8 cellular contexts compared by ENCODE assay signal in the genomic region with DNA sequence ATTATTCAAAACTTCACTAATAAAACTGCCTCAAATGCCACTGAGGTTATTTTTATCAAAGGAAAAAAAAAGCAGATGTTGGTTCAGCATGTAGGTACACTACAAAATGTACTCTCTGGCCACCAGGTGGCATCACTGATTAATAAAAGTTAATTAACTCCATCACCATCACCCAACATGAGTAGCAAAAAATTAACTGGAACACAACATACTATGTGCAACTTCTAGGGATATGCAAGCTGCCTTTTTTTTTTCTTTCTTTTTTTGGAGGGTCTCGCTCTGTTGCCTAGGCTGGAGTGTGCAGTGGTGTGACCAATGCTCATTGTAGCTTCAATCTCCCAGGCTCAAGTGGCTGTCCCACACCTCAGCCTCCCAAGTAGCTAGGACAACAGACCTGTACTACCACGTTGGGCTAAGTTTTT. TPM values are rescaled to one million over a fixed set of nuclear protein-coding genes. Genes with fewer than 3 reads are reported as not detected.
DNase-seq lines count a peak whose midpoint lies in the region; ATAC-seq and TF ChIP-seq lines count a peak whose summit lies in the region.

No MANE protein-coding gene starts in this region.

- WGBS in sigmoid colon, 2 donors = 35 to 52% methylated on average over 2 of the region's 2 CpGs

- TF ChIP-seq CTCF in HEK293 (tag by site-specific recombination; IDR thresholded peaks at IDR 0.05) = peak; percentile 53
- peak; percentile 60 to 78 (median 69) for TF ChIP-seq CTCF in sigmoid colon (IDR thresholded peaks at IDR 0.05)

- no peak for TF ChIP-seq EP300 in sigmoid colon (IDR thresholded peaks at IDR 0.05)

- CTCF ChIA-PET in HEK293 (lab: Yijun Ruan, JAX) = interaction anchor here (0.6 to 3.9 kb wide), 18 partner anchors 13 to 462 kb away, joined by 3 to 54 read pairs (median 4); a partner anchor contains a TSS

- H3K9me3 ChIP-seq in HEK293 (ENCODE audit: control insufficient read depth, insufficient read depth, low read depth, low read length) = no peaks in the 10 kb centered on the region
- no peaks in the 10 kb centered on the region for H3K9me3 ChIP-seq in sigmoid colon

- ATAC-seq in left ventricle myocardium superior (peak; percentile 92), HG02840 (IDR thresholded peaks at IDR 0.05; ENCODE audit: low FRiP score, unreplicated experiment) (no peak)

- DNase-seq in GM04504 (ENCODE audit: low read depth) (peak; percentile 44), NCI-H1105 (lab: John Stamatoyannopoulos, UW) (peak; percentile 68), SW480 (ENCODE audit: low spot score) (peak; percentile 79), amniotic epithelial cell (ENCODE audit: low read depth) (peak; percentile 76), left ventricle myocardium superior (no peak), sigmoid colon (peak; percentile 83)

- intact Hi-C loops in left ventricle myocardium superior (cut with micrococcal nuclease) (loop anchor here (2.0 to 5.0 kb wide), 3 partner anchors 100 to 415 kb away; a partner anchor contains a TSS), sigmoid colon (cut with DNase I) (loop anchor here (1.0 to 5.0 kb wide), 5 partner anchors 45 to 418 kb away; a partner anchor contains a TSS)

- TF ChIP-seq POLR2A in sigmoid colon (IDR thresholded peaks at IDR 0.05) = no peak

- POLR2A ChIA-PET in HEK293 (lab: Yijun Ruan, JAX) = interaction anchor here (1.0 to 1.5 kb wide), 2 partner anchors 100 to 417 kb away, joined by 3 to 4 read pairs; a partner anchor contains a TSS

- H3K27me3 ChIP-seq in sigmoid colon = no peaks in the 10 kb centered on the region

- no peaks in the 10 kb centered on the region for H3K4me1 ChIP-seq in HEK293 (ENCODE audit: control insufficient read depth, insufficient read depth, low read length)
- peaks cover 0 to 40% (median 25%) of the 10 kb centered on the region in 4 donors for H3K4me1 ChIP-seq in sigmoid colon

- H3K27ac ChIP-seq in HEK293 (ENCODE audit: extremely low read depth, low read depth, low read length) (no peak overlapping the region), sigmoid colon (peak overlapping the region; percentile 66 to 81 (median 68))

- H3K36me3 ChIP-seq in HEK293 (ENCODE audit: control insufficient read depth in 2 of 2, insufficient read depth in 1 of 2, low read length in 2 of 2) (no peaks in the 10 kb centered on the region; a peak in 1 of 3 replicates), sigmoid colon (peaks cover 0 to 14% (median 4%) of the 10 kb centered on the region in 4 donors)

- H3K4me3 ChIP-seq in HEK293 (ENCODE audit: low read depth, low read length) = no peak overlapping the region
- H3K4me3 ChIP-seq in sigmoid colon = no peak overlapping the region

TF ChIP-seq in HEK293, 187 proteins besides CTCF, POLR2A, EP300 and RAD21:
- no peak for TF ChIP-seq RBAK (tag by site-specific recombination; IDR thresholded peaks at IDR 0.05)
- TF ChIP-seq OSR2 (tag by site-specific recombination; IDR thresholded peaks at IDR 0.05) = no peak
- TF ChIP-seq, protein P1, sequence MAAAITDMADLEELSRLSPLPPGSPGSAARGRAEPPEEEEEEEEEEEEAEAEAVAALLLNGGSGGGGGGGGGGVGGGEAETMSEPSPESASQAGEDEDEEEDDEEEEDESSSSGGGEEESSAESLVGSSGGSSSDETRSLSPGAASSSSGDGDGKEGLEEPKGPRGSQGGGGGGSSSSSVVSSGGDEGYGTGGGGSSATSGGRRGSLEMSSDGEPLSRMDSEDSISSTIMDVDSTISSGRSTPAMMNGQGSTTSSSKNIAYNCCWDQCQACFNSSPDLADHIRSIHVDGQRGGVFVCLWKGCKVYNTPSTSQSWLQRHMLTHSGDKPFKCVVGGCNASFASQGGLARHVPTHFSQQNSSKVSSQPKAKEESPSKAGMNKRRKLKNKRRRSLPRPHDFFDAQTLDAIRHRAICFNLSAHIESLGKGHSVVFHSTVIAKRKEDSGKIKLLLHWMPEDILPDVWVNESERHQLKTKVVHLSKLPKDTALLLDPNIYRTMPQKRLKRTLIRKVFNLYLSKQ (tag by site-specific recombination; IDR thresholded peaks at IDR 0.05; ENCODE audit: borderline replicate concordance) = no peak
- no peak for TF ChIP-seq ZBTB21 (tag by site-specific recombination; IDR thresholded peaks at IDR 0.05)
- peak; percentile 39; the same call in 1 of the 2 replicates for TF ChIP-seq ZNF10 (tag by site-specific recombination; IDR thresholded peaks at IDR 0.05)
- TF ChIP-seq, protein P2, sequence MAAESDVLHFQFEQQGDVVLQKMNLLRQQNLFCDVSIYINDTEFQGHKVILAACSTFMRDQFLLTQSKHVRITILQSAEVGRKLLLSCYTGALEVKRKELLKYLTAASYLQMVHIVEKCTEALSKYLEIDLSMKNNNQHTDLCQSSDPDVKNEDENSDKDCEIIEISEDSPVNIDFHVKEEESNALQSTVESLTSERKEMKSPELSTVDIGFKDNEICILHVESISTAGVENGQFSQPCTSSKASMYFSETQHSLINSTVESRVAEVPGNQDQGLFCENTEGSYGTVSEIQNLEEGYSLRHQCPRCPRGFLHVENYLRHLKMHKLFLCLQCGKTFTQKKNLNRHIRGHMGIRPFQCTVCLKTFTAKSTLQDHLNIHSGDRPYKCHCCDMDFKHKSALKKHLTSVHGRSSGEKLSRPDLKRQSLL (tag by site-specific recombination; IDR thresholded peaks at IDR 0.05) = peak; percentile 10; the same call in 1 of the 2 replicates
- TF ChIP-seq ZNF350 (tag by site-specific recombination; IDR thresholded peaks at IDR 0.05) = no peak
- no peak for TF ChIP-seq WT1 (tag by site-specific recombination; IDR thresholded peaks at IDR 0.05)
- TF ChIP-seq, protein P3, sequence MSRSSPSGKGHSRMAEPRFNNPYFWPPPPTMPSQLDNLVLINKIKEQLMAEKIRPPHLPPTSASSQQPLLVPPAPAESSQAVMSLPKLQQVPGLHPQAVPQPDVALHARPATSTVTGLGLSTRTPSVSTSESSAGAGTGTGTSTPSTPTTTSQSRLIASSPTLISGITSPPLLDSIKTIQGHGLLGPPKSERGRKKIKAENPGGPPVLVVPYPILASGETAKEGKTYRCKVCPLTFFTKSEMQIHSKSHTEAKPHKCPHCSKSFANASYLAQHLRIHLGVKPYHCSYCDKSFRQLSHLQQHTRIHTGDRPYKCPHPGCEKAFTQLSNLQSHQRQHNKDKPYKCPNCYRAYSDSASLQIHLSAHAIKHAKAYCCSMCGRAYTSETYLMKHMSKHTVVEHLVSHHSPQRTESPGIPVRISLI (tag by site-specific recombination; IDR thresholded peaks at IDR 0.05) = peak; percentile 83
- TF ChIP-seq, protein P4, sequence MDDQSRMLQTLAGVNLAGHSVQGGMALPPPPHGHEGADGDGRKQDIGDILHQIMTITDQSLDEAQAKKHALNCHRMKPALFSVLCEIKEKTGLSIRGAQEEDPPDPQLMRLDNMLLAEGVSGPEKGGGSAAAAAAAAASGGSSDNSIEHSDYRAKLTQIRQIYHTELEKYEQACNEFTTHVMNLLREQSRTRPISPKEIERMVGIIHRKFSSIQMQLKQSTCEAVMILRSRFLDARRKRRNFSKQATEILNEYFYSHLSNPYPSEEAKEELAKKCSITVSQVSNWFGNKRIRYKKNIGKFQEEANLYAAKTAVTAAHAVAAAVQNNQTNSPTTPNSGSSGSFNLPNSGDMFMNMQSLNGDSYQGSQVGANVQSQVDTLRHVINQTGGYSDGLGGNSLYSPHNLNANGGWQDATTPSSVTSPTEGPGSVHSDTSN (CRISPR knock-in tag; IDR thresholded peaks at IDR 0.05) = no peak
- no peak for TF ChIP-seq ZNF221 (tag by site-specific recombination; IDR thresholded peaks at IDR 0.05; ENCODE audit: borderline replicate concordance)
- TF ChIP-seq ZNF2 (tag by site-specific recombination; IDR thresholded peaks at IDR 0.05) = peak; percentile 53
- TF ChIP-seq ZNF660 (tag by site-specific recombination; IDR thresholded peaks at IDR 0.05) = 0 out of 2 replicates have a peak, but pooled peaks have one; percentile 36
- no peak for TF ChIP-seq REPIN1 (tag by site-specific recombination; IDR thresholded peaks at IDR 0.05; ENCODE audit: low read depth)
- TF ChIP-seq ZNF654 (tag by site-specific recombination; IDR thresholded peaks at IDR 0.05; ENCODE audit: low read depth) = peak; percentile 87
- no peak for TF ChIP-seq SCRT2 (tag by site-specific recombination; IDR thresholded peaks at IDR 0.05)
TF ChIP-seq in HEK293: peak in this region for 6.

RNA-seq across cellular contexts. Expression of a gene that starts 43.8 kb away (rescaled TPM):
- 36.8 TPM for total RNA-seq in left ventricle myocardium superior
- 10 to 100 TPM; 28.8 to 78.1 (median 52.2) TPM for total RNA-seq in sigmoid colon
- 10 to 100 TPM in 1 of 3 donors, 1 to 10 TPM in 2; 7.8 to 12.2 (median 8.3) TPM for polyA plus RNA-seq in sigmoid colon
